27 cellular contexts compared by ENCODE assay signal in the genomic region with DNA sequence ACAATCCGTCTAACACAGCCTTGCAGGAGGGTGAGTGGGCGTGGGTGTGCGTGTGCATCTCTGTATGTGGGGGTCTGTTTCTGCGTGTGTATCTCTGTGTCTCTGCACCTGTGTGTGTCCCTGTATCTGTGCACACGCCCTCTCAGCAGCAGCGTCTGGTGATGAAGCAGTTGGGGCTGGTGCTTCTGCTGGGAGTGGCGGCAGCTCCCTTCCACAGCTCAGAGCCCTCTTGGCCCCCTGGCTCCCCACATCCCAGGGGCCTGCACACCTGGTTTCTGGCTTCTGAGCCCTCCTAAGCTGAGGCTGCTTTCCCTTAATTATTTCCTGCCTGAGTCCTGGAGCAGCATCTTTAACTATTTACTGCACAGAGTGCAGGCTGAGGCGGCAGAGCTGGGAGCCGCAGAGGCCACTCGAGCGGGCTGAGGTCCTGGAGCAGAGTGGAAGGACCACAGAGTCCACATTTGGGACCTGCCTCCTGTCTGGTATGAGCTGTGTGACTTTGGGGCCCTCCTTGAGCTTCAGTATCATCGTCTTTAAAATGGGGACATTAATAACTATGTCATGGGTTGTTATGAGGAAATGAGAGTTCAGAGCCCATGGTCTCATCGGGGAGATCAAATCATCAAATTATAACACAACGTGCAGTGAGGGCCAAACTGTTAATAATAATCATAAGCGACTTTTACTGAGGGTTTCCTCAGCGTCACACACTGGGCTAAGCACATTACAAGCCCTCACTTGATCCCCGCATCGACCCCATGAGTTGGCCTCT. TPM values are rescaled to one million over a fixed set of nuclear protein-coding genes. Genes with fewer than 3 reads are reported as not detected.
A peak's percentile ranks its signal among the peaks of the same experiment; 100 is the strongest.
DNase-seq lines count a peak whose midpoint lies in the region; ATAC-seq and TF ChIP-seq lines count a peak whose summit lies in the region.
"Had no signal": no experiment of that assay in that cellular context is flagged by ENCODE, and none has a peak within 500 bp of the region (broad histone marks: within the 10 kb centered on the region; RNA-seq: fewer than 3 reads in every experiment).

No MANE protein-coding gene starts in this region.

- H3F3A ChIP-seq in DOHH2 (ENCODE audit: control insufficient read depth, insufficient read depth), result no peaks in the 10 kb centered on the region

- no peaks in the 10 kb centered on the region for H3K79me2 ChIP-seq in DOHH2 (ENCODE audit: control insufficient read depth, low read length)

- peaks cover 63 to 96% (median 64%) of the 10 kb centered on the region in 3 donors for H3K4me1 Mint-ChIP-seq in naive B cell

- no peaks in the 10 kb centered on the region for H3K9me3 Mint-ChIP-seq in naive B cell
- H3K9me3 Mint-ChIP-seq: CD14-positive monocyte had no signal

- H3K27me3 ChIP-seq in BE2C (no peaks in the 10 kb centered on the region), DOHH2 (ENCODE audit: control insufficient read depth, low read length) (peaks cover 74% of the 10 kb centered on the region), gastrocnemius medialis (peaks cover 0 to 3% (median 0%) of the 10 kb centered on the region in 3 donors)
- H3K27me3 ChIP-seq: spleen had no signal

- no peaks in the 10 kb centered on the region for H3K9me3 ChIP-seq in BE2C
- no peaks in the 10 kb centered on the region for H3K9me3 ChIP-seq in DOHH2 (ENCODE audit: control insufficient read depth, insufficient read depth, low read length)
- no peaks in the 10 kb centered on the region for H3K9me3 ChIP-seq in gastrocnemius medialis
- H3K9me3 ChIP-seq: left lung, spleen, tibial artery had no signal

- intact Hi-C loops in gastrocnemius medialis (cut with DNase I; ENCODE audit: low total_unique reads), result no loop called here

- no peaks in the 10 kb centered on the region for H4K20me1 ChIP-seq in DOHH2 (ENCODE audit: control insufficient read depth, insufficient read depth, low read depth, low read length)

- ATAC-seq in naive B cell (ENCODE audit: low read depth in 2 of 2) (peak; percentile 20 to 31), GM18502 (IDR thresholded peaks at IDR 0.05; ENCODE audit: poor library complexity, unreplicated experiment) (no peak), gastrocnemius medialis (no peak)
- ATAC-seq: activated CD4-positive, CD25-positive, alpha-beta regulatory T cell treated with anti-CD3 and anti-CD28 coated beads, Interleukin-2, amount 50 U/mL, for 24 hours; left lung; right cardiac atrium had no signal

- peaks cover 4% of the 10 kb centered on the region for H3K4me1 ChIP-seq in BE2C
- H3K4me1 ChIP-seq in DOHH2 (ENCODE audit: control insufficient read depth, low read length), result peaks cover 36% of the 10 kb centered on the region
- H3K4me1 ChIP-seq in gastrocnemius medialis, result no peaks in the 10 kb centered on the region

- CTCF ChIA-PET in RWPE1 (lab: Yijun Ruan, JAX), result interaction anchor here (1.8 to 2.8 kb wide), 2 partner anchors 11 to 16 kb away, joined by 6 to 13 read pairs; no protein-coding TSS in a partner anchor

- POLR2A ChIA-PET in RWPE1 (lab: Yijun Ruan, JAX; ENCODE audit: low non-redundant PET), result no interaction called here

- DNase-seq in BE2C (peak; percentile 35), RWPE1 (ENCODE audit: low spot score) (no peak), naive B cell (no peak), gastrocnemius medialis (no peak), G401 (ENCODE audit: low spot score) (no peak)
- DNase-seq: activated CD4-positive, alpha-beta T cell treated with anti-CD3 and anti-CD28 coated beads, Interleukin-2, amount 50 U/mL, for 48 hours; activated CD8-positive, alpha-beta memory T cell treated with anti-CD3 and anti-CD28 coated beads, Interleukin-2, amount 50 U/mL, for 4 hours; activated naive CD4-positive, alpha-beta T cell treated with Interleukin-2 at 50 U/mL for 16 hours; central memory CD4-positive, alpha-beta T cell; DMS79 treated with DMSO at 0.1 percent for 48 hours; erythroblast; H7; left lung; mesenchymal stem cell; MM.1S; NCI-H1105 treated with DMSO at 0.1 percent for 48 hours; NCI-H187 treated with DMSO at 0.1 percent for 48 hours; spleen; stimulated activated CD4-positive, alpha-beta T cell treated with anti-CD3 and anti-CD28 coated beads, Interleukin-2, amount 100 ng/mL, for 24 hours; tibial artery had no signal

- H3K27ac ChIP-seq in DOHH2 (ENCODE audit: low read depth, low read length) (no peak overlapping the region), RWPE1 (peak overlapping the region; percentile 90), gastrocnemius medialis (no peak overlapping the region)
- H3K27ac ChIP-seq: HL-60, KMS-11, left lung, tibial artery had no signal

- H3K36me3 Mint-ChIP-seq in naive B cell, result no peaks in the 10 kb centered on the region
- H3K36me3 Mint-ChIP-seq: CD14-positive monocyte had no signal

- TF ChIP-seq POLR2A in gastrocnemius medialis (IDR thresholded peaks at IDR 0.05), result no peak

- peak overlapping the region in 5 of 6 donors; percentile 68 to 88 (median 77) for H3K27ac Mint-ChIP-seq in naive B cell

- no peaks in the 10 kb centered on the region for H3K9me2 ChIP-seq in DOHH2 (replicated peaks; ENCODE audit: control insufficient read depth, low read length)

- peak overlapping the region; percentile 28; the same call in 1 of the 2 replicates for H3K4me2 ChIP-seq in DOHH2 (ENCODE audit: low read length)
- H3K4me2 ChIP-seq: KMS-11 had no signal

- no peaks in the 10 kb centered on the region for H3K27me3 Mint-ChIP-seq in naive B cell

- H3K36me3 ChIP-seq in BE2C (no peaks in the 10 kb centered on the region), DOHH2 (ENCODE audit: control insufficient read depth, low read length) (no peaks in the 10 kb centered on the region), gastrocnemius medialis (no peaks in the 10 kb centered on the region)
- H3K36me3 ChIP-seq: left lung, spleen, tibial artery had no signal

- H3K4me3 Mint-ChIP-seq in naive B cell, result peak overlapping the region in 5 of 8 donors; percentile 25 to 77 (median 58)
- H3K4me3 Mint-ChIP-seq: CD14-positive monocyte had no signal

- in situ Hi-C loops in gastrocnemius medialis (cut with MboI; ENCODE audit: low sequenced_read_pairs in 4 of 4), result no loop called here
- in situ Hi-C loops in G401 (cut with HindIII; ENCODE audit: low sequenced_read_pairs), result no loop called here

- H3K4me3 ChIP-seq in BE2C (ENCODE audit: low read depth, low read length) (no peak overlapping the region), DOHH2 (ENCODE audit: low read length) (no peak overlapping the region), gastrocnemius medialis (no peak overlapping the region)
- H3K4me3 ChIP-seq: left lung, spleen, tibial artery had no signal

- TF ChIP-seq CTCF in BE2C (IDR thresholded peaks at IDR 0.05; ENCODE audit: low read depth, low read length), result no peak
- TF ChIP-seq CTCF in DOHH2 (IDR thresholded peaks at IDR 0.05; ENCODE audit: low read depth, low read length, poor library complexity, severe bottlenecking), result no peak
- TF ChIP-seq CTCF in RWPE1 (conservative IDR thresholded peaks at IDR 0.05; ENCODE audit: low read depth), result no peak
- no peak for TF ChIP-seq CTCF in gastrocnemius medialis (IDR thresholded peaks at IDR 0.05 in 4 of 5, conservative IDR thresholded peaks at IDR 0.05 in 1 of 5)

RNA-seq across cellular contexts. Expression of a gene that starts 49.7 kb away (rescaled TPM):
- 60.2 TPM for polyA plus RNA-seq in BE2C (2012; ENCODE audit: insufficient read depth, insufficient read length, low read depth)
- 10 to 100 TPM; 35.2 to 61.3 (median 52.4) TPM for polyA plus RNA-seq in naive B cell (ENCODE audit: low read depth in 6 of 6)
- total RNA-seq in gastrocnemius medialis, result 10 to 100 TPM; 23.4 to 35.0 (median 30.8) TPM
- total RNA-seq in G401 (2014; rRNA removed; shearing (Covaris generic)), result 52.4 and 75.3 TPM in 2 replicates

Comparison
In these comparisons a context has a peak if more than half of its experiments do, and no peak if none do; other contexts are left out.
1. ATAC-seq: peak in naive B cell (2 of 2); none in GM18502 (single experiment) and gastrocnemius medialis (0 of 2).